Comparison of ENCODE assay signal across 8 cellular contexts in genomic region chr16:89973235-89973634, GRCh38. TPM values are rescaled to one million over a fixed set of nuclear protein-coding genes. Genes with fewer than 3 reads are reported as not detected.
DNase-seq lines count a peak whose midpoint lies in the region; ATAC-seq and TF ChIP-seq lines count a peak whose summit lies in the region.

No MANE protein-coding gene starts in this region.

- no peaks in the 10 kb centered on the region for H3K27me3 Mint-ChIP-seq in activated CD4-positive, alpha-beta T cell treated with anti-CD3 and anti-CD28 coated beads for 36 hours
- no peaks in the 10 kb centered on the region for H3K27me3 Mint-ChIP-seq in activated naive CD8-positive, alpha-beta T cell treated with anti-CD3 and anti-CD28 coated beads for 36 hours

- H3K27ac Mint-ChIP-seq in activated CD4-positive, alpha-beta T cell treated with anti-CD3 and anti-CD28 coated beads for 36 hours: peak overlapping the region; percentile 95
- peak overlapping the region; percentile 96 for H3K27ac Mint-ChIP-seq in activated naive CD8-positive, alpha-beta T cell treated with anti-CD3 and anti-CD28 coated beads for 36 hours

- POLR2A ChIA-PET in activated CD4-positive, alpha-beta T cell treated with anti-CD3 and anti-CD28 coated beads for 36 hours (lab: Charles Lee): no interaction called here

- H3K9me3 Mint-ChIP-seq in activated CD4-positive, alpha-beta T cell treated with anti-CD3 and anti-CD28 coated beads for 36 hours (ENCODE audit: low read depth): no peaks in the 10 kb centered on the region
- peaks cover 6% of the 10 kb centered on the region for H3K9me3 Mint-ChIP-seq in activated naive CD8-positive, alpha-beta T cell treated with anti-CD3 and anti-CD28 coated beads for 36 hours

- peaks cover 32% of the 10 kb centered on the region for H3K4me1 Mint-ChIP-seq in activated CD4-positive, alpha-beta T cell treated with anti-CD3 and anti-CD28 coated beads for 36 hours
- H3K4me1 Mint-ChIP-seq in activated naive CD8-positive, alpha-beta T cell treated with anti-CD3 and anti-CD28 coated beads for 36 hours: peaks cover 30% of the 10 kb centered on the region

- H3K36me3 ChIP-seq in suprapubic skin: peaks cover 10% of the 10 kb centered on the region

- peaks cover 26% of the 10 kb centered on the region for H3K36me3 Mint-ChIP-seq in activated CD4-positive, alpha-beta T cell treated with anti-CD3 and anti-CD28 coated beads for 36 hours (ENCODE audit: low read depth)
- peaks cover 26% of the 10 kb centered on the region for H3K36me3 Mint-ChIP-seq in activated naive CD8-positive, alpha-beta T cell treated with anti-CD3 and anti-CD28 coated beads for 36 hours

- H3K9me3 ChIP-seq in suprapubic skin: no peaks in the 10 kb centered on the region

- no peak for ATAC-seq in activated CD4-positive, alpha-beta T cell treated with anti-CD3 and anti-CD28 coated beads for 36 hours
- ATAC-seq in GM21786 (IDR thresholded peaks at IDR 0.05; ENCODE audit: unreplicated experiment): no peak
- ATAC-seq in HG02642 (IDR thresholded peaks at IDR 0.05; ENCODE audit: poor library complexity, unreplicated experiment): no peak

- no peaks in the 10 kb centered on the region for H3K27me3 ChIP-seq in layer of hippocampus (ENCODE audit: control insufficient read depth, insufficient read depth, low read length)
- no peaks in the 10 kb centered on the region for H3K27me3 ChIP-seq in suprapubic skin

- H3K4me3 ChIP-seq in suprapubic skin: peak overlapping the region; percentile 98

- no peak for DNase-seq in activated CD4-positive, alpha-beta T cell treated with anti-CD3 and anti-CD28 coated beads for 36 hours
- DNase-seq in activated CD4-positive, alpha-beta T cell treated with anti-CD3 and anti-CD28 coated beads, Interleukin-2, amount 50 U/mL, for 4 hours: no peak
- DNase-seq in activated naive CD8-positive, alpha-beta T cell treated with anti-CD3 and anti-CD28 coated beads for 36 hours: no peak
- DNase-seq in suprapubic skin (ENCODE audit: low spot score in 2 of 2): no peak
- DNase-seq in putamen (ENCODE audit: low spot score): no peak

- no peak for TF ChIP-seq POLR2A in suprapubic skin (IDR thresholded peaks at IDR 0.05)

- peak overlapping the region; percentile 93 for H3K27ac ChIP-seq in layer of hippocampus (ENCODE audit: low read depth, low read length)
- H3K27ac ChIP-seq in suprapubic skin: peak overlapping the region; percentile 91

- H3K4me3 Mint-ChIP-seq in activated CD4-positive, alpha-beta T cell treated with anti-CD3 and anti-CD28 coated beads for 36 hours: peak overlapping the region; percentile 99
- peak overlapping the region; percentile 96 for H3K4me3 Mint-ChIP-seq in activated naive CD8-positive, alpha-beta T cell treated with anti-CD3 and anti-CD28 coated beads for 36 hours

- intact Hi-C loops in activated CD4-positive, alpha-beta T cell treated with anti-CD3 and anti-CD28 coated beads for 36 hours (cut with DNase I, micrococcal nuclease): loop anchor here in 1 of 2 experiments (10.0 kb wide), 1 partner anchor 1518 kb away; the partner anchor contains the start of gene ZFPM1

- peaks cover 34% of the 10 kb centered on the region for H3K4me1 ChIP-seq in suprapubic skin

- CTCF ChIA-PET in activated CD4-positive, alpha-beta T cell treated with anti-CD3 and anti-CD28 coated beads for 36 hours (lab: Charles Lee): interaction anchor here (0.6 to 1.4 kb wide), 2 partner anchors 8 to 286 kb away, joined by 3 to 7 read pairs; partner anchors contain the start of gene CDK10

- WGBS in suprapubic skin: 10% methylated on average over 14 of the region's 14 CpGs

- TF ChIP-seq CTCF in suprapubic skin (IDR thresholded peaks at IDR 0.05): no peak

- no peak for TF ChIP-seq EP300 in suprapubic skin (IDR thresholded peaks at IDR 0.05)

RNA-seq across cellular contexts. Expression of gene DEF8, which starts 24.7 kb away (rescaled TPM):
- 10 to 100 TPM; 21.1 to 25.9 TPM for total RNA-seq in activated CD4-positive, alpha-beta T cell treated with anti-CD3 and anti-CD28 coated beads for 36 hours
- total RNA-seq in activated naive CD8-positive, alpha-beta T cell treated with anti-CD3 and anti-CD28 coated beads for 36 hours: 10 to 100 TPM; 21.1 to 22.0 TPM
- total RNA-seq in suprapubic skin: 100 to 1,000 TPM in 2 of 4 donors, 10 to 100 TPM in 2; 89.3 to 107 (median 99.7) TPM

RNA-seq across cellular contexts. Expression of gene DBNDD1, which starts 46.0 kb away (rescaled TPM):
- 1 to 10 TPM; 1.2 to 1.5 TPM for total RNA-seq in activated CD4-positive, alpha-beta T cell treated with anti-CD3 and anti-CD28 coated beads for 36 hours
- total RNA-seq in activated naive CD8-positive, alpha-beta T cell treated with anti-CD3 and anti-CD28 coated beads for 36 hours: 1 to 10 TPM in 1 of 2 experiments, under 1 TPM in 1; 0.82 to 1.0 TPM
- total RNA-seq in suprapubic skin: 1 to 10 TPM; 1.2 to 7.5 (median 4.5) TPM

RNA-seq across cellular contexts. Expression of gene TUBB3, which starts 50.1 kb away (rescaled TPM):
- total RNA-seq in activated CD4-positive, alpha-beta T cell treated with anti-CD3 and anti-CD28 coated beads for 36 hours: under 1 TPM; 0.40 to 0.43 TPM
- total RNA-seq in activated naive CD8-positive, alpha-beta T cell treated with anti-CD3 and anti-CD28 coated beads for 36 hours: not detected
- 1 to 10 TPM; 1.2 to 9.2 (median 4.6) TPM for total RNA-seq in suprapubic skin

RNA-seq across cellular contexts. Expression of gene MC1R, which starts 54.6 kb away (rescaled TPM):
- total RNA-seq in activated CD4-positive, alpha-beta T cell treated with anti-CD3 and anti-CD28 coated beads for 36 hours: 1 to 10 TPM; 1.2 to 2.0 TPM
- 1 to 10 TPM; 1.4 TPM for total RNA-seq in activated naive CD8-positive, alpha-beta T cell treated with anti-CD3 and anti-CD28 coated beads for 36 hours
- 10 to 100 TPM in 2 of 4 donors, 1 to 10 TPM in 2; 3.6 to 29.3 (median 8.9) TPM for total RNA-seq in suprapubic skin
